In the genomic region with DNA sequence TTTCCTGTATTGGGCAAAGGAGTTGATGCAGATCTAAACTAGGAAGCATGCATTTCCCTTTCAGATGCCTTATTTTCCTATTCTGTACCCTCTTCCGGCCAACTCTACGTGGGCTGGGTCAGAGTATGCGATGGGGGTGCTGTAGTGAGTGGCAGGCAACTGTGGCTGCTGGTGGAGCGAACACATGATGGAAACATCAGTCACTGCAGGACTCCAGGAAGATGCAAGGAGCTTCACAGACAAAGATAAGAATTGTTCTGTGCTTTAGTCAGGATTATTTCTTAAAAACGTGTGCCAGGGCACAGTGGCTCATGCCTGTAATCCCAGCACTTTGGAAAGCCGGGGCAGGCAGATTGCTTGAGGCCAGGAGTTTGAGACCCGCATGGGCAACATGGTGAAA, we compare ENCODE assay signal across 16 cellular contexts.
DNase-seq lines count a peak whose midpoint lies in the region; ATAC-seq, FAIRE-seq and TF ChIP-seq lines count a peak whose summit lies in the region.
"Had no signal": no experiment of that assay in that cellular context is flagged by ENCODE, and none has a peak within 500 bp of the region (broad histone marks: within the 10 kb centered on the region; RNA-seq: fewer than 3 reads in every experiment).

No MANE protein-coding gene starts in this region.

- H3K27me3 ChIP-seq in endothelial cell of umbilical vein (ENCODE audit: control insufficient read depth in 2 of 2, insufficient read depth in 2 of 2, low read length in 2 of 2), result peaks cover 17 to 20% of the 10 kb centered on the region in 2 experiments
- peaks cover 44% of the 10 kb centered on the region for H3K27me3 ChIP-seq in endodermal cell (ENCODE audit: control insufficient read depth, insufficient read depth, low read length, poor library complexity, severe bottlenecking)
- H3K27me3 ChIP-seq: BLaER1 treated with 17β-estradiol and CSF1 and Interleukin-3, amounts not matched to agents 10 nM and 100 nM had no signal

- no peak overlapping the region for H2AFZ ChIP-seq in endothelial cell of umbilical vein (ENCODE audit: low read depth, low read length)
- H2AFZ ChIP-seq: GM23248 had no signal

- peaks cover 4% of the 10 kb centered on the region for H3K4me1 ChIP-seq in endothelial cell of umbilical vein (ENCODE audit: control insufficient read depth, extremely low read depth, insufficient read depth, low read length)
- no peaks in the 10 kb centered on the region for H3K4me1 ChIP-seq in endodermal cell (ENCODE audit: control insufficient read depth, insufficient read depth, low read length)
- H3K4me1 ChIP-seq: BLaER1 treated with 17β-estradiol and CSF1 and Interleukin-3, amounts not matched to agents 10 nM and 100 nM had no signal

- H3K79me2 ChIP-seq in endothelial cell of umbilical vein (ENCODE audit: control insufficient read depth, insufficient read depth, low read length), result no peaks in the 10 kb centered on the region

- DNase-seq in COLO829 (ENCODE audit: low spot score) (peak; percentile 90), NCI-H526 (lab: John Stamatoyannopoulos, UW) (peak; percentile 84 to 86), UCSD-AML1 (lab: John Stamatoyannopoulos, UW; ENCODE audit: unreplicated experiment) (peak; percentile 60), endothelial cell of umbilical vein (ENCODE audit: low read depth, low spot score) (peak; percentile 9), endodermal cell (no peak), left colon (no peak), NCI-H2107 (lab: John Stamatoyannopoulos, UW) (no peak)
- DNase-seq: CD4-positive, CD25-positive, alpha-beta regulatory T cell; CD8-positive, alpha-beta memory T cell; DMS79 treated with DMSO at 0.1 percent for 48 hours; GF-D8; GM23248 had no signal

- H3K9me1 ChIP-seq in endothelial cell of umbilical vein (replicated peaks; ENCODE audit: control insufficient read depth, extremely low read depth, insufficient read depth, low read length), result no peaks in the 10 kb centered on the region

- no peak overlapping the region for H3K4me3 Mint-ChIP-seq in endodermal cell
- H3K4me3 Mint-ChIP-seq: B cell; CD4-positive, CD25-positive, alpha-beta regulatory T cell; CD8-positive, alpha-beta memory T cell had no signal

- H3K27ac Mint-ChIP-seq in endodermal cell, result no peak overlapping the region
- H3K27ac Mint-ChIP-seq: B cell; CD4-positive, CD25-positive, alpha-beta regulatory T cell had no signal

- dilution Hi-C loops in endothelial cell of umbilical vein (cut with MboI; ENCODE audit: extremely low pct_ligation_motif_present, low sequenced_read_pairs), result no loop called here

- no peak overlapping the region for H3K27ac ChIP-seq in endothelial cell of umbilical vein (ENCODE audit: insufficient read depth, low read depth, low read length)
- H3K27ac ChIP-seq in endodermal cell (ENCODE audit: low read depth, low read length), result no peak overlapping the region
- H3K27ac ChIP-seq: BLaER1 treated with 17β-estradiol and CSF1 and Interleukin-3, amounts not matched to agents 10 nM and 100 nM; GM23248 had no signal

- no peak for TF ChIP-seq POLR2A in endothelial cell of umbilical vein (IDR thresholded peaks at IDR 0.05; ENCODE audit: low read depth, low read length)

- FAIRE-seq in endothelial cell of umbilical vein (lab: Jason Lieb, UNC), result no peak

- no peak for TF ChIP-seq CTCF in endothelial cell of umbilical vein (IDR thresholded peaks at IDR 0.05; ENCODE audit: extremely low read depth in 1 of 2, insufficient read depth in 1 of 2, low read depth in 1 of 2, low read length in 2 of 2)
- TF ChIP-seq CTCF in endodermal cell (conservative IDR thresholded peaks at IDR 0.05), result no peak

- intact Hi-C loops in endothelial cell of umbilical vein (cut with micrococcal nuclease) (no loop called here), left colon (cut with DNase I, micrococcal nuclease) (no loop called here)

- H3K36me3 ChIP-seq in endothelial cell of umbilical vein (ENCODE audit: control insufficient read depth in 2 of 2, extremely low read depth in 1 of 2, insufficient read depth in 2 of 2, low read length in 2 of 2) (no peaks in the 10 kb centered on the region), endodermal cell (ENCODE audit: control insufficient read depth, insufficient read depth, low read length) (no peaks in the 10 kb centered on the region)
- H3K36me3 ChIP-seq: BLaER1 treated with 17β-estradiol and CSF1 and Interleukin-3, amounts not matched to agents 10 nM and 100 nM; HAP-1 had no signal

- 91 to 93% methylated on average over 4 to 7 of the region's 7 CpGs for WGBS in endodermal cell (ENCODE audit: insufficient coverage in 1 of 2, insufficient read length in 1 of 2), 2 experiments

- H3K27me3 Mint-ChIP-seq in endodermal cell (ENCODE audit: insufficient read depth), result peaks cover 54% of the 10 kb centered on the region

- POLR2A ChIA-PET in endothelial cell of umbilical vein (lab: Charles Lee), result no interaction called here

- peaks cover 3% of the 10 kb centered on the region for H3K4me1 Mint-ChIP-seq in endodermal cell
- H3K4me1 Mint-ChIP-seq: B cell; CD8-positive, alpha-beta memory T cell had no signal

- H3K4me3 ChIP-seq in endothelial cell of umbilical vein (replicated peaks in 1 of 3; ENCODE audit: insufficient read depth in 1 of 3, low read depth in 1 of 3, low read length in 3 of 3) (no peak overlapping the region), endodermal cell (ENCODE audit: low read length) (no peak overlapping the region)
- H3K4me3 ChIP-seq: BLaER1 treated with 17β-estradiol and CSF1 and Interleukin-3, amounts not matched to agents 10 nM and 100 nM; GM23248; HAP-1 had no signal

- BruUV-seq in endothelial cell of umbilical vein (replicated peaks; lab: Mats Ljungman, UMichigan), result no TSS peak

- CTCF ChIA-PET in endothelial cell of umbilical vein (lab: Charles Lee), result interaction anchor here (0.7 to 0.8 kb wide), 2 partner anchors 9 to 14 kb away, joined by 3 read pairs; no protein-coding TSS in a partner anchor

- H4K20me1 ChIP-seq in endothelial cell of umbilical vein (replicated peaks; ENCODE audit: control insufficient read depth, extremely low read depth, insufficient read depth, low read length), result no peaks in the 10 kb centered on the region
- H4K20me1 ChIP-seq: BLaER1 treated with 17β-estradiol and CSF1 and Interleukin-3, amounts not matched to agents 10 nM and 100 nM had no signal

- H3K36me3 Mint-ChIP-seq in endodermal cell (ENCODE audit: low read depth), result no peaks in the 10 kb centered on the region
- H3K36me3 Mint-ChIP-seq: CD4-positive, CD25-positive, alpha-beta regulatory T cell; CD8-positive, alpha-beta memory T cell had no signal

- ATAC-seq in left colon (no peak), GM21390 (IDR thresholded peaks at IDR 0.05; ENCODE audit: unreplicated experiment) (no peak)

- no peak overlapping the region for H3K4me2 ChIP-seq in endothelial cell of umbilical vein (ENCODE audit: insufficient read depth, low read length)
- H3K4me2 ChIP-seq: BLaER1 treated with 17β-estradiol and CSF1 and Interleukin-3, amounts not matched to agents 10 nM and 100 nM had no signal

- H3K9me3 ChIP-seq in endothelial cell of umbilical vein (replicated peaks; ENCODE audit: control insufficient read depth, insufficient read depth, low read length), result no peaks in the 10 kb centered on the region
- H3K9me3 ChIP-seq in endodermal cell (ENCODE audit: control insufficient read depth, low read length), result no peaks in the 10 kb centered on the region
- H3K9me3 ChIP-seq: HAP-1 had no signal

- H3K9ac ChIP-seq in endothelial cell of umbilical vein (replicated peaks; ENCODE audit: extremely low read depth, insufficient read depth, low read length) (no peak overlapping the region), endodermal cell (ENCODE audit: extremely low read depth, low read length, poor library complexity, severe bottlenecking) (no peak overlapping the region)
- H3K9ac ChIP-seq: BLaER1 treated with 17β-estradiol and CSF1 and Interleukin-3, amounts not matched to agents 10 nM and 100 nM; GM23248 had no signal

- H3K9me3 Mint-ChIP-seq in endodermal cell, result no peaks in the 10 kb centered on the region
- H3K9me3 Mint-ChIP-seq: CD4-positive, CD25-positive, alpha-beta regulatory T cell; CD8-positive, alpha-beta memory T cell had no signal

TF ChIP-seq in endothelial cell of umbilical vein, 7 proteins besides CTCF, POLR2A, EP300 and RAD21:
- TF ChIP-seq GATA2 (IDR thresholded peaks at IDR 0.05; ENCODE audit: insufficient read depth, insufficient read length, low read depth, low read length) (peak; percentile 27), MAX (IDR thresholded peaks at IDR 0.05; ENCODE audit: insufficient read depth, insufficient read length) (no peak), JUN (IDR thresholded peaks at IDR 0.05; ENCODE audit: borderline replicate concordance, insufficient read depth, insufficient read length, low read depth) (no peak)

Comparison
In these comparisons a context has a peak if more than half of its experiments do, and no peak if none do; other contexts are left out.
1. DNase-seq: peak in COLO829 (single experiment), NCI-H526 (2 of 2), UCSD-AML1 (single experiment) and endothelial cell of umbilical vein (single experiment); none in endodermal cell (single experiment), left colon (0 of 2) and NCI-H2107 (single experiment).